In genomic region chr4:83509156-83509585, GRCh38 we compare ENCODE assay signal across 8 cellular contexts. TPM values are rescaled to one million over a fixed set of nuclear protein-coding genes. Genes with fewer than 3 reads are reported as not detected.
DNase-seq lines count a peak whose midpoint lies in the region; TF ChIP-seq lines count a peak whose summit lies in the region.
"Not testable (repeated sequence)": the region's sequence is repeated elsewhere in the genome, so short reads cannot be mapped to it uniquely, and the experiment has no call there.

No MANE protein-coding gene starts in this region.

- POLR2A ChIA-PET in A673 (lab: Charles Lee; ENCODE audit: low non-redundant PET): not testable (repeated sequence)

- CTCF ChIA-PET in A673 (lab: Charles Lee): interaction anchor here (0.7 kb wide), 1 partner anchor 13 kb away, joined by 4 read pairs; no protein-coding TSS in a partner anchor

- H3K4me3 ChIP-seq in A673 (ENCODE audit: low read depth, low read length, poor library complexity, severe bottlenecking): not testable (repeated sequence)

- H3K27ac ChIP-seq in A673 (ENCODE audit: low read depth, low read length, poor library complexity, severe bottlenecking): not testable (repeated sequence)

- peak; percentile 60 for TF ChIP-seq CTCF in A673 (conservative IDR thresholded peaks at IDR 0.05; ENCODE audit: low read depth, low read length)
- peak; percentile 71 for TF ChIP-seq CTCF in GM12873 (IDR thresholded peaks at IDR 0.05; ENCODE audit: insufficient read depth, low read depth, low read length, missing control alignments)

- intact Hi-C loops in A673 (cut with micrococcal nuclease; ENCODE audit: unreplicated experiment): loop anchor here (1.0 to 10.0 kb wide), 2 partner anchors 131 to 216 kb away; no protein-coding TSS in a partner anchor

- peak; percentile 58 for DNase-seq in A673 (ENCODE audit: low spot score)
- peak; percentile 56 for DNase-seq in M059J (ENCODE audit: low read depth)
- peak; percentile 27 for DNase-seq in RKO (ENCODE audit: low spot score)
- DNase-seq in activated CD8-positive, alpha-beta memory T cell treated with anti-CD3 and anti-CD28 coated beads, Interleukin-2, amount 50 U/mL, for 4 hours: peak; percentile 34
- DNase-seq in dermis microvascular lymphatic vessel endothelial cell (ENCODE audit: low read depth in 2 of 2): peak; percentile 40 to 58
- DNase-seq in kidney glomerular epithelial cell (lab: John Stamatoyannopoulos, UW): peak; percentile 61
- DNase-seq in stimulated activated CD4-positive, alpha-beta T cell treated with anti-CD3 and anti-CD28 coated beads, Interleukin-12 subunit alpha, Interleukin-12 subunit beta, amount 100 ng/mL, for 24 hours (ENCODE audit: low read depth in 2 of 2): peak; percentile 17 to 38

- H3K36me3 ChIP-seq in A673 (ENCODE audit: insufficient read depth, low read length, poor library complexity, severe bottlenecking): not testable (repeated sequence)

- not testable (repeated sequence) for H3K27me3 ChIP-seq in A673 (replicated peaks; ENCODE audit: insufficient read depth, low read depth, low read length, poor library complexity)

- H3K4me1 ChIP-seq in A673 (ENCODE audit: insufficient read depth, low read length, poor library complexity, severe bottlenecking): not testable (repeated sequence)

- H3K9me3 ChIP-seq in A673 (ENCODE audit: low read depth, low read length, poor library complexity, severe bottlenecking): not testable (repeated sequence)

- not testable (repeated sequence) for BruUV-seq in A673 (replicated peaks; lab: Mats Ljungman, UMichigan)

RNA-seq across cellular contexts. Expression of gene ABRAXAS1, which starts 24.3 kb away (rescaled TPM):
- 17.6 and 19.9 TPM in 2 replicates for total RNA-seq in A673 (2021)
- total RNA-seq in M059J (2014; rRNA removed; shearing (Covaris generic)): 2.5 and 5.4 TPM in 2 replicates
- total RNA-seq in dermis microvascular lymphatic vessel endothelial cell: 15.5 and 16.6 TPM in 2 replicates

RNA-seq across cellular contexts. Expression of gene GPAT3, which starts 26.7 kb away (rescaled TPM):
- total RNA-seq in A673 (2021) (0.74 and 1.2 TPM in 2 replicates), dermis microvascular lymphatic vessel endothelial cell (14.5 and 17.3 TPM in 2 replicates)
- total RNA-seq in M059J (2014; rRNA removed; shearing (Covaris generic)): 15.4 and 29.8 TPM in 2 replicates

RNA-seq across cellular contexts. Expression of gene MRPS18C, which starts 53.3 kb away (rescaled TPM):
- total RNA-seq in A673 (2021) (49.4 and 51.4 TPM in 2 replicates), dermis microvascular lymphatic vessel endothelial cell (16.7 and 24.6 TPM in 2 replicates)
- 53.0 and 97.8 TPM in 2 replicates for total RNA-seq in M059J (2014; rRNA removed; shearing (Covaris generic))

RNA-seq across cellular contexts. Expression of gene HELQ, which starts 53.5 kb away (rescaled TPM):
- 6.6 and 11.5 TPM in 2 replicates for total RNA-seq in A673 (2021)
- 5.9 and 13.1 TPM in 2 replicates for total RNA-seq in M059J (2014; rRNA removed; shearing (Covaris generic))
- total RNA-seq in dermis microvascular lymphatic vessel endothelial cell: 8.9 and 14.7 TPM in 2 replicates
